Comparison of ENCODE assay signal across 14 cellular contexts in genomic region chr9:20225841-20226240, GRCh38.
DNase-seq lines count a peak whose midpoint lies in the region; ATAC-seq, FAIRE-seq and TF ChIP-seq lines count a peak whose summit lies in the region.
"Had no signal": no experiment of that assay in that cellular context is flagged by ENCODE, and none has a peak within 500 bp of the region (broad histone marks: within the 10 kb centered on the region; RNA-seq: fewer than 3 reads in every experiment).

No MANE protein-coding gene starts in this region.

- no peak for DNase-seq in activated naive CD8-positive, alpha-beta T cell treated with anti-CD3 and anti-CD28 coated beads for 36 hours
- no peak for DNase-seq in epithelial cell of proximal tubule (ENCODE audit: low read depth)
- peak; percentile 14 for DNase-seq in small intestine
- DNase-seq in germinal center (ENCODE audit: low spot score) = no peak
- DNase-seq: activated T-cell treated with anti-CD3 and anti-CD28 coated beads, Interleukin-2, amount 50 U/mL, for 72 hours; NCI-H1436 treated with DMSO at 0.1 percent for 48 hours; pancreas; SIG-M5; stimulated activated naive CD4-positive, alpha-beta T cell treated with Interleukin-2 at 50 U/mL for 16 hours; upper lobe of left lung had no signal

- no peaks in the 10 kb centered on the region for H3K27me3 ChIP-seq in Loucy (ENCODE audit: insufficient read depth, low read length, poor library complexity, severe bottlenecking)
- H3K27me3 ChIP-seq in small intestine (ENCODE audit: control insufficient read depth in 2 of 2, insufficient read depth in 2 of 2, low read length in 2 of 2) = no peaks in the 10 kb centered on the region
- H3K27me3 ChIP-seq: pancreas, upper lobe of left lung had no signal

- no peaks in the 10 kb centered on the region for H3K79me2 ChIP-seq in Loucy (ENCODE audit: insufficient read depth, low read length)

- H3K4me3 ChIP-seq in Loucy (ENCODE audit: low read length, poor library complexity, severe bottlenecking) (peak overlapping the region; percentile 37), epithelial cell of proximal tubule (ENCODE audit: low read depth, low read length) (peak overlapping the region; percentile 18), small intestine (ENCODE audit: low read depth in 1 of 2, low read length in 2 of 2) (no peak overlapping the region)
- H3K4me3 ChIP-seq: pancreas, upper lobe of left lung had no signal

- H3K4me2 ChIP-seq in Loucy (ENCODE audit: low read depth, low read length, poor library complexity, severe bottlenecking) = peak overlapping the region; percentile 52

- H4K20me1 ChIP-seq in Loucy (ENCODE audit: insufficient read depth, low read length, poor library complexity, severe bottlenecking) = no peaks in the 10 kb centered on the region

- H3K9ac ChIP-seq in Loucy (ENCODE audit: low read depth, low read length, poor library complexity, severe bottlenecking) = no peak overlapping the region

- peaks cover 2% of the 10 kb centered on the region for H3K36me3 Mint-ChIP-seq in activated naive CD8-positive, alpha-beta T cell
- H3K36me3 Mint-ChIP-seq in activated naive CD8-positive, alpha-beta T cell treated with anti-CD3 and anti-CD28 coated beads for 36 hours = peaks cover 2% of the 10 kb centered on the region

- H2AFZ ChIP-seq in Loucy (ENCODE audit: low read length) = 0 out of 2 replicates have a peak overlapping the region, but pooled peaks have one; percentile 2

- peaks cover 47% of the 10 kb centered on the region for H3K4me1 Mint-ChIP-seq in activated naive CD8-positive, alpha-beta T cell (ENCODE audit: low read depth)
- peaks cover 25% of the 10 kb centered on the region for H3K4me1 Mint-ChIP-seq in activated naive CD8-positive, alpha-beta T cell treated with anti-CD3 and anti-CD28 coated beads for 36 hours

- H3K27ac ChIP-seq in small intestine (ENCODE audit: low read depth in 1 of 2, low read length in 1 of 2) = no peak overlapping the region
- H3K27ac ChIP-seq: pancreas, upper lobe of left lung had no signal

- H3F3A ChIP-seq in Loucy (ENCODE audit: low read depth) = no peaks in the 10 kb centered on the region

- 41 to 64% (median 41%) methylated on average over 1 of the region's 1 CpG for WGBS in small intestine, 3 donors

- no peak for ATAC-seq in HG03469 (IDR thresholded peaks at IDR 0.05; ENCODE audit: unreplicated experiment)
- no peak for ATAC-seq in GM21737 (IDR thresholded peaks at IDR 0.05; ENCODE audit: unreplicated experiment)
- ATAC-seq: activated T-cell treated with anti-CD3 and anti-CD28 coated beads, Interleukin-2, amount 50 U/mL, for 72 hours; pancreas had no signal

- H3K27ac Mint-ChIP-seq in activated naive CD8-positive, alpha-beta T cell = no peak overlapping the region
- no peak overlapping the region for H3K27ac Mint-ChIP-seq in activated naive CD8-positive, alpha-beta T cell treated with anti-CD3 and anti-CD28 coated beads for 36 hours
- H3K27ac Mint-ChIP-seq: activated T-cell treated with anti-CD3 and anti-CD28 coated beads, Interleukin-2, amount 50 U/mL, for 72 hours had no signal

- TF ChIP-seq CTCF in Loucy (conservative IDR thresholded peaks at IDR 0.05; ENCODE audit: low read length) = no peak
- no peak for TF ChIP-seq CTCF in epithelial cell of proximal tubule (conservative IDR thresholded peaks at IDR 0.05; ENCODE audit: low read depth, low read length)

- H3K36me3 ChIP-seq in Loucy (ENCODE audit: insufficient read depth, low read length) = no peaks in the 10 kb centered on the region
- no peaks in the 10 kb centered on the region for H3K36me3 ChIP-seq in small intestine (ENCODE audit: control insufficient read depth in 2 of 2, insufficient read depth in 2 of 2, low read length in 2 of 2)
- H3K36me3 ChIP-seq: pancreas, upper lobe of left lung had no signal

- H3K9me3 ChIP-seq in Loucy (ENCODE audit: insufficient read depth, low read depth, low read length) (no peaks in the 10 kb centered on the region), small intestine (ENCODE audit: control insufficient read depth, low read depth) (no peaks in the 10 kb centered on the region)
- H3K9me3 ChIP-seq: pancreas, upper lobe of left lung had no signal

- no peaks in the 10 kb centered on the region for H3K9me2 ChIP-seq in Loucy (replicated peaks; ENCODE audit: low read depth, low read length)

- H3K4me3 Mint-ChIP-seq in activated naive CD8-positive, alpha-beta T cell = peak overlapping the region; percentile 43
- H3K4me3 Mint-ChIP-seq in activated naive CD8-positive, alpha-beta T cell treated with anti-CD3 and anti-CD28 coated beads for 36 hours = no peak overlapping the region
- H3K4me3 Mint-ChIP-seq: activated T-cell treated with anti-CD3 and anti-CD28 coated beads, Interleukin-2, amount 50 U/mL, for 72 hours had no signal

- H3K4me1 ChIP-seq in Loucy (ENCODE audit: insufficient read depth, low read length, poor library complexity, severe bottlenecking) = peaks cover 40% of the 10 kb centered on the region
- no peaks in the 10 kb centered on the region for H3K4me1 ChIP-seq in small intestine (ENCODE audit: control insufficient read depth in 2 of 2, insufficient read depth in 1 of 2, low read depth in 1 of 2, low read length in 1 of 2)
- H3K4me1 ChIP-seq: upper lobe of left lung had no signal

- H3K27me3 Mint-ChIP-seq in activated naive CD8-positive, alpha-beta T cell = no peaks in the 10 kb centered on the region
- H3K27me3 Mint-ChIP-seq in activated naive CD8-positive, alpha-beta T cell treated with anti-CD3 and anti-CD28 coated beads for 36 hours = no peaks in the 10 kb centered on the region

- no peak for FAIRE-seq in small intestine (lab: Jason Lieb, UNC)

- peaks cover 3% of the 10 kb centered on the region for H3K9me3 Mint-ChIP-seq in activated naive CD8-positive, alpha-beta T cell (ENCODE audit: low read depth)
- H3K9me3 Mint-ChIP-seq in activated naive CD8-positive, alpha-beta T cell treated with anti-CD3 and anti-CD28 coated beads for 36 hours = peaks cover 15% of the 10 kb centered on the region

Comparison
In these comparisons a context has a peak if more than half of its experiments do, and no peak if none do; other contexts are left out.
1. H3K4me3 ChIP-seq: peak in Loucy (single experiment) and epithelial cell of proximal tubule (single experiment); none in small intestine (0 of 2).